ENCODE assay signal across 23 cellular contexts in the genomic region with DNA sequence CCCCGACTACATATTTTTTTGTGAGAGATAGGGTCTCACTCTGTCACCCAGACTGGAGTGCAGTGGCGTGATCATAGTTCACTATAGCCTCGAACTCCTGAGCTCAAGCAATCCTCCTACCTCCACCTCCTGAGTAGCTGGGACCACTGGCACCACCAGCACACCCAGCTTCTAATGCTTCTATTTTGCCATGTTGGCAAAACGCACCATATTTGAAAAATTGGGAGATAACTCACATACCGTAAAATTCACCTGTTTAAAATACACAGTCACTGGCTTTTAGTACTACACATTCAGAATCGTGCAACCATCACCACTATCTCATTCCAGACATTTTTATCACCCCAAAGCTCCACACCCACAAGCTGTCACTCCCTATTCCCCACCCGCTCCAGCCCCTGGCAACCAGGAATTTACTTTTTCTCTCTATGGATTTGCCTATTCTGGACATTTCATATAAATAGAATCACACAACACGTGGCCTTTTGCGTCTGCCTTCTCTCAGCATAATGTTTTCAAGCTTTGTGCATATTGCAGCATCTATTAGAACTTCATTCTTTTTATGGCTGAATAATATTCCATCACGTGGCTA. TPM values are rescaled to one million over a fixed set of nuclear protein-coding genes. Genes with fewer than 3 reads are reported as not detected.
DNase-seq lines count a peak whose midpoint lies in the region; ATAC-seq and TF ChIP-seq lines count a peak whose summit lies in the region.
"Had no signal": no experiment of that assay in that cellular context is flagged by ENCODE, and none has a peak within 500 bp of the region (broad histone marks: within the 10 kb centered on the region; RNA-seq: fewer than 3 reads in every experiment).

No MANE protein-coding gene starts in this region.

- no peaks in the 10 kb centered on the region for H3K36me3 Mint-ChIP-seq in activated T-cell treated with anti-CD3 and anti-CD28 coated beads, Interleukin-2, amount 50 U/mL, for 4 hours (ENCODE audit: insufficient read depth)
- H3K36me3 Mint-ChIP-seq: activated naive CD8-positive, alpha-beta T cell treated with anti-CD3 and anti-CD28 coated beads, Interleukin-2, amount 10 ng/mL, durations not matched to agents 7 days and 5 days; natural killer cell treated with Interleukin-12 subunit alpha and Interleukin-12 subunit beta and Interleukin-15 and Interleukin-18, amount 100 ng/mL, for 72 hours had no signal

- peaks cover 37% of the 10 kb centered on the region for H3K79me2 ChIP-seq in PC-9 (ENCODE audit: low read depth)

- intact Hi-C loops in PC-9 (cut with micrococcal nuclease; ENCODE audit: unreplicated experiment) = loop anchor here (1.0 to 2.0 kb wide), 2 partner anchors 29 to 33 kb away; no protein-coding TSS in a partner anchor
- intact Hi-C loops in dorsolateral prefrontal cortex (cut with DNase I) = no loop called here

- H3K36me3 ChIP-seq in PC-9 (ENCODE audit: low read depth) = peaks cover 12% of the 10 kb centered on the region; the same call in 1 of the 2 replicates
- H3K36me3 ChIP-seq: BE2C had no signal

- H4K20me1 ChIP-seq in PC-9 (ENCODE audit: insufficient read depth) = 0 out of 2 replicates have a peak, but pooled peaks cover 5% of the 10 kb centered on the region

- H3K4me1 ChIP-seq in PC-9 (replicated peaks; ENCODE audit: insufficient read depth) = peaks cover 44% of the 10 kb centered on the region
- H3K4me1 ChIP-seq: BE2C, testis had no signal

- H3K4me2 ChIP-seq in PC-9 = peak overlapping the region; percentile 27

- no peaks in the 10 kb centered on the region for H3K27me3 ChIP-seq in PC-9 (ENCODE audit: insufficient read depth, low read depth)
- H3K27me3 ChIP-seq in dorsolateral prefrontal cortex = no peaks in the 10 kb centered on the region
- H3K27me3 ChIP-seq: BE2C, testis had no signal

- peak; percentile 55 for ATAC-seq in omental fat pad (ENCODE audit: low FRiP score)
- no peak for ATAC-seq in HG02970 (IDR thresholded peaks at IDR 0.05; ENCODE audit: low FRiP score, unreplicated experiment)
- ATAC-seq in activated T-cell treated with anti-CD3 and anti-CD28 coated beads, Interleukin-2, amount 50 U/mL, for 4 hours = no peak
- no peak for ATAC-seq in HG02588 (IDR thresholded peaks at IDR 0.05; ENCODE audit: unreplicated experiment)
- ATAC-seq: activated CD8-positive, alpha-beta T cell treated with anti-CD3 and anti-CD28 coated beads for 36 hours; natural killer cell treated with Interleukin-12 subunit alpha and Interleukin-12 subunit beta and Interleukin-15 and Interleukin-18, amount 100 ng/mL, for 72 hours had no signal

- peaks cover 60% of the 10 kb centered on the region for H3F3A ChIP-seq in PC-9 (ENCODE audit: insufficient read depth, low read depth)

- no peaks in the 10 kb centered on the region for H3K4me1 Mint-ChIP-seq in activated T-cell treated with anti-CD3 and anti-CD28 coated beads, Interleukin-2, amount 50 U/mL, for 4 hours (ENCODE audit: low read depth)

- DNase-seq in EL = peak; percentile 43
- DNase-seq in PC-9 = peak; percentile 74 to 76
- DNase-seq in fibroblast of peridontal ligament (ENCODE audit: extremely low read depth) = peak; percentile 48
- DNase-seq in omental fat pad (ENCODE audit: low spot score) = no peak
- DNase-seq in dorsolateral prefrontal cortex = no peak
- DNase-seq in activated T-cell treated with anti-CD3 and anti-CD28 coated beads, Interleukin-2, amount 50 U/mL, for 4 hours = no peak
- DNase-seq: activated CD8-positive, alpha-beta T cell treated with anti-CD3 and anti-CD28 coated beads for 36 hours; activated naive CD8-positive, alpha-beta T cell treated with anti-CD3 and anti-CD28 coated beads, Interleukin-2, amount 10 ng/mL, durations not matched to agents 7 days and 5 days; BE2C; cerebellar nuclear complex; DMS 273 treated with DMSO at 0.1 percent for 48 hours; NCI-H1694; NCI-H510A; SIG-M5; testis had no signal

- no peak overlapping the region for H3K4me3 Mint-ChIP-seq in activated T-cell treated with anti-CD3 and anti-CD28 coated beads, Interleukin-2, amount 50 U/mL, for 4 hours
- H3K4me3 Mint-ChIP-seq: activated CD8-positive, alpha-beta T cell treated with anti-CD3 and anti-CD28 coated beads for 36 hours; activated naive CD8-positive, alpha-beta T cell treated with anti-CD3 and anti-CD28 coated beads, Interleukin-2, amount 10 ng/mL, durations not matched to agents 7 days and 5 days; natural killer cell treated with Interleukin-12 subunit alpha and Interleukin-12 subunit beta and Interleukin-15 and Interleukin-18, amount 100 ng/mL, for 72 hours; T-helper 1 cell treated with Interleukin-12 subunit alpha and Interleukin-12 subunit beta and Interleukin-4 antibody, amounts not matched to agents 30 μg/mL and 1 μg/mL, for 36 hours had no signal

- POLR2A ChIA-PET in PC-9 (lab: Charles Lee; ENCODE audit: unreplicated experiment) = interaction anchor here (0.6 to 0.7 kb wide), 3 partner anchors 24 to 46 kb away, joined by 3 to 19 read pairs (median 4); a partner anchor contains a TSS

- H3K9me3 Mint-ChIP-seq in activated T-cell treated with anti-CD3 and anti-CD28 coated beads, Interleukin-2, amount 50 U/mL, for 4 hours = no peaks in the 10 kb centered on the region
- H3K9me3 Mint-ChIP-seq: activated CD8-positive, alpha-beta T cell treated with anti-CD3 and anti-CD28 coated beads for 36 hours; activated naive CD8-positive, alpha-beta T cell treated with anti-CD3 and anti-CD28 coated beads, Interleukin-2, amount 10 ng/mL, durations not matched to agents 7 days and 5 days; natural killer cell treated with Interleukin-12 subunit alpha and Interleukin-12 subunit beta and Interleukin-15 and Interleukin-18, amount 100 ng/mL, for 72 hours; T-helper 1 cell treated with Interleukin-12 subunit alpha and Interleukin-12 subunit beta and Interleukin-4 antibody, amounts not matched to agents 30 μg/mL and 1 μg/mL, for 36 hours had no signal

- no peak overlapping the region for H2AFZ ChIP-seq in PC-9

- H3K9me2 ChIP-seq in PC-9 (ENCODE audit: insufficient read depth) = no peaks in the 10 kb centered on the region

- BruUV-seq in PC-9 (replicated peaks; lab: Mats Ljungman, UMichigan) = no TSS peak

- no peak overlapping the region for H3K4me3 ChIP-seq in PC-9
- H3K4me3 ChIP-seq in dorsolateral prefrontal cortex = no peak overlapping the region
- H3K4me3 ChIP-seq: lung, testis had no signal

- H3K9me3 ChIP-seq in PC-9 (ENCODE audit: insufficient read depth, low read depth) = no peaks in the 10 kb centered on the region
- H3K9me3 ChIP-seq: BE2C, testis had no signal

- H3K27ac ChIP-seq in PC-9 (peak overlapping the region; percentile 47), dorsolateral prefrontal cortex (no peak overlapping the region)
- H3K27ac ChIP-seq: testis had no signal

- H3K27me3 Mint-ChIP-seq in activated T-cell treated with anti-CD3 and anti-CD28 coated beads, Interleukin-2, amount 50 U/mL, for 4 hours (ENCODE audit: low read depth) = peaks cover 4% of the 10 kb centered on the region
- H3K27me3 Mint-ChIP-seq: activated CD8-positive, alpha-beta T cell treated with anti-CD3 and anti-CD28 coated beads for 36 hours; natural killer cell treated with Interleukin-12 subunit alpha and Interleukin-12 subunit beta and Interleukin-15 and Interleukin-18, amount 100 ng/mL, for 72 hours had no signal

- CTCF ChIA-PET in PC-9 (lab: Charles Lee) = interaction anchor here (0.7 kb wide), 1 partner anchor 32 kb away, joined by 8 read pairs; no protein-coding TSS in a partner anchor

- TF ChIP-seq CTCF in PC-9 (conservative IDR thresholded peaks at IDR 0.05) (no peak), omental fat pad (IDR thresholded peaks at IDR 0.05) (no peak), dorsolateral prefrontal cortex (IDR thresholded peaks at IDR 0.05 in 54 of 56, conservative IDR thresholded peaks at IDR 0.05 in 2 of 56; ENCODE audit: low read depth in 1 of 56, partially characterized antibody in 56 of 56) (no peak)

RNA-seq across cellular contexts. Expression of a gene that starts 25.0 kb away (rescaled TPM):
- total RNA-seq in PC-9 (2021) = 184 and 187 TPM in 2 replicates
- 10 to 100 TPM; 31.3 to 97.6 (median 59.5) TPM for total RNA-seq in omental fat pad
- 10 to 100 TPM in 115 of 120 experiments, 1 to 10 TPM in 5; 6.5 to 31.8 (median 19.5) TPM for total RNA-seq in dorsolateral prefrontal cortex
- total RNA-seq in activated T-cell treated with anti-CD3 and anti-CD28 coated beads, Interleukin-2, amount 50 U/mL, for 4 hours = under 1 TPM; 0.08 to 0.11 (median 0.08) TPM
- total RNA-seq: activated naive CD8-positive, alpha-beta T cell treated with anti-CD3 and anti-CD28 coated beads, Interleukin-2, amount 10 ng/mL, durations not matched to agents 7 days and 5 days; natural killer cell treated with Interleukin-12 subunit alpha and Interleukin-12 subunit beta and Interleukin-15 and Interleukin-18, amount 100 ng/mL, for 72 hours had no signal

RNA-seq across cellular contexts. Expression of a gene that starts 46.2 kb away (rescaled TPM):
- total RNA-seq in PC-9 (2021) = 1.1 and 1.8 TPM in 2 replicates
- total RNA-seq in omental fat pad = 1 to 10 TPM in 1 of 4 donors, under 1 TPM in 3; 0.12 to 1.3 (median 0.45) TPM
- total RNA-seq in dorsolateral prefrontal cortex = 100 to 1,000 TPM in 6 of 120 experiments, 10 to 100 TPM in 114; 34.5 to 145 (median 61.7) TPM
- total RNA-seq in activated T-cell treated with anti-CD3 and anti-CD28 coated beads, Interleukin-2, amount 50 U/mL, for 4 hours = not detected
- total RNA-seq: glomerular endothelial cell; H4; HT1080; natural killer cell treated with Interleukin-12 subunit alpha and Interleukin-12 subunit beta and Interleukin-15 and Interleukin-18, amount 100 ng/mL, for 72 hours had no signal

Comparison
In these comparisons a context has a peak if more than half of its experiments do, and no peak if none do; other contexts are left out.
1. DNase-seq: peak in EL (single experiment), PC-9 (2 of 2) and fibroblast of peridontal ligament (single experiment); none in omental fat pad (single experiment), dorsolateral prefrontal cortex (0 of 10) and activated T-cell treated with anti-CD3 and anti-CD28 coated beads, Interleukin-2, amount 50 U/mL, for 4 hours (single experiment).
2. RNA of a gene that starts 25.0 kb away (total RNA-seq): 184 to 187 TPM in PC-9, 31.3 to 97.6 TPM in omental fat pad and 6.5 to 31.8 TPM in dorsolateral prefrontal cortex; 0.08 to 0.11 TPM in activated T-cell treated with anti-CD3 and anti-CD28 coated beads, Interleukin-2, amount 50 U/mL, for 4 hours; every median in the first group is over 4 times any median in the second.
3. RNA of a gene that starts 46.2 kb away (total RNA-seq): 34.5 to 145 TPM in dorsolateral prefrontal cortex; 1.1 to 1.8 TPM in PC-9, 0.12 to 1.3 TPM in omental fat pad and not detected in activated T-cell treated with anti-CD3 and anti-CD28 coated beads, Interleukin-2, amount 50 U/mL, for 4 hours; every median in the first group is over 10 times any median in the second.